In the genomic region with DNA sequence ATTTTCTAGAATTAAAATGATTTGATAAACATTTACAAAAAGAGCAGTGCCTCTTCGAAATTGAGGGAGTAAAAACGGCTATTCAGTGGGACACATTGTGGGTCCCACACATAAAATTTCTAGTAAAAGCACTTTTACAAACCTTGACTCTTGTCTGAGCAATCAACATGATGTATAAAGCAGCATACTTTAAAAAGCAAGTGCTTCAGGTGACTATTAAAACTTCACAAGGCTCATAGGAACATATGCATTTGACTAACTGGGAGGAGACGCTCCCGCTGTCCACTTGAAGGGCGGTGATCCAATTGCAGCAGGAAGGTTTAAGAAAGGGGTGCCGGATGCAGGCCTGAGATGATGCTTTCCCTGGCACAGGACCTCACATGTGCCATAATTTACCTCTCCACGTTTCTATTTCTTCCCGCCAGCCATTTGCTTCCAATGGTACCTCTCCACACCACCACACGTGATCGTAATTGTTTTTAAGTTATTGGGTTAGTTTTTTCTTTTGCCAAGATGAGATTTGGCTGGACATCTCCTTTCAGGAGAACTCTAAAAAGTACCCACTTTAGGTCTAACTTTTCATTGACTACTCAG, we compare ENCODE assay signal across 1 cellular context.
TF ChIP-seq lines count a peak whose summit lies in the region.

No MANE protein-coding gene starts in this region.

TF ChIP-seq in HEK293, 187 proteins besides CTCF, POLR2A, EP300 and RAD21 (continued from another document):
- TF ChIP-seq, protein P1, sequence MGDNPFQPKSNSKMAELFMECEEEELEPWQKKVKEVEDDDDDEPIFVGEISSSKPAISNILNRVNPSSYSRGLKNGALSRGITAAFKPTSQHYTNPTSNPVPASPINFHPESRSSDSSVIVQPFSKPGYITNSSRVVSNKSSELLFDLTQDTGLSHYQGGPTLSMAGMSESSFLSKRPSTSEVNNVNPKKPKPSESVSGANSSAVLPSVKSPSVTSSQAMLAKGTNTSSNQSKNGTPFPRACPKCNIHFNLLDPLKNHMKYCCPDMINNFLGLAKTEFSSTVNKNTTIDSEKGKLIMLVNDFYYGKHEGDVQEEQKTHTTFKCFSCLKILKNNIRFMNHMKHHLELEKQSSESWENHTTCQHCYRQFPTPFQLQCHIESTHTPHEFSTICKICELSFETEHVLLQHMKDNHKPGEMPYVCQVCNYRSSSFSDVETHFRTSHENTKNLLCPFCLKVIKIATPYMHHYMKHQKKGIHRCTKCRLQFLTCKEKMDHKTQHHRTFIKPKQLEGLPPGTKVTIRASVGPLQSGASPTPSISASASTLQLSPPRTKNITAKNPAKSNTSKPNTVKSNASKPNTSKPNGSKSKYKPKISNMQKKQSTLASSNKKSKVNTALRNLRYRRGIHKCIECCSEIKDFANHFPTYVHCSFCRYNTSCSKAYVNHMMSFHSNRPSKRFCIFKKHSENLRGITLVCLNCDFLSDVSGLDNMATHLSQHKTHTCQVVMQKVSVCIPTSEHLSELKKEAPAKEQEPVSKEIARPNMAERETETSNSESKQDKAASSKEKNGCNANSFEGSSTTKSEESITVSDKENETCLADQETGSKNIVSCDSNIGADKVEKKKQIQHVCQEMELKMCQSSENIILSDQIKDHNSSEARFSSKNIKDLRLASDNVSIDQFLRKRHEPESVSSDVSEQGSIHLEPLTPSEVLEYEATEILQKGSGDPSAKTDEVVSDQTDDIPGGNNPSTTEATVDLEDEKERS (tag by site-specific recombination; IDR thresholded peaks at IDR 0.05): no peak
- TF ChIP-seq ZNF677 (tag by site-specific recombination; IDR thresholded peaks at IDR 0.05): no peak
- TF ChIP-seq KLF16 (tag by site-specific recombination; IDR thresholded peaks at IDR 0.05): no peak
- TF ChIP-seq, protein P2, sequence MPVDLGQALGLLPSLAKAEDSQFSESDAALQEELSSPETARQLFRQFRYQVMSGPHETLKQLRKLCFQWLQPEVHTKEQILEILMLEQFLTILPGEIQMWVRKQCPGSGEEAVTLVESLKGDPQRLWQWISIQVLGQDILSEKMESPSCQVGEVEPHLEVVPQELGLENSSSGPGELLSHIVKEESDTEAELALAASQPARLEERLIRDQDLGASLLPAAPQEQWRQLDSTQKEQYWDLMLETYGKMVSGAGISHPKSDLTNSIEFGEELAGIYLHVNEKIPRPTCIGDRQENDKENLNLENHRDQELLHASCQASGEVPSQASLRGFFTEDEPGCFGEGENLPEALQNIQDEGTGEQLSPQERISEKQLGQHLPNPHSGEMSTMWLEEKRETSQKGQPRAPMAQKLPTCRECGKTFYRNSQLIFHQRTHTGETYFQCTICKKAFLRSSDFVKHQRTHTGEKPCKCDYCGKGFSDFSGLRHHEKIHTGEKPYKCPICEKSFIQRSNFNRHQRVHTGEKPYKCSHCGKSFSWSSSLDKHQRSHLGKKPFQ (tag by site-specific recombination; IDR thresholded peaks at IDR 0.05): no peak
- TF ChIP-seq ZNF37A (tag by site-specific recombination; IDR thresholded peaks at IDR 0.05): no peak
- no peak for TF ChIP-seq ZSCAN30 (tag by site-specific recombination; IDR thresholded peaks at IDR 0.05)
- TF ChIP-seq, protein P3, sequence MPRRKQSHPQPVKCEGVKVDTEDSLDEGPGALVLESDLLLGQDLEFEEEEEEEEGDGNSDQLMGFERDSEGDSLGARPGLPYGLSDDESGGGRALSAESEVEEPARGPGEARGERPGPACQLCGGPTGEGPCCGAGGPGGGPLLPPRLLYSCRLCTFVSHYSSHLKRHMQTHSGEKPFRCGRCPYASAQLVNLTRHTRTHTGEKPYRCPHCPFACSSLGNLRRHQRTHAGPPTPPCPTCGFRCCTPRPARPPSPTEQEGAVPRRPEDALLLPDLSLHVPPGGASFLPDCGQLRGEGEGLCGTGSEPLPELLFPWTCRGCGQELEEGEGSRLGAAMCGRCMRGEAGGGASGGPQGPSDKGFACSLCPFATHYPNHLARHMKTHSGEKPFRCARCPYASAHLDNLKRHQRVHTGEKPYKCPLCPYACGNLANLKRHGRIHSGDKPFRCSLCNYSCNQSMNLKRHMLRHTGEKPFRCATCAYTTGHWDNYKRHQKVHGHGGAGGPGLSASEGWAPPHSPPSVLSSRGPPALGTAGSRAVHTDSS (tag by site-specific recombination; IDR thresholded peaks at IDR 0.05): no peak
- TF ChIP-seq ZBTB7A (tag by site-specific recombination; IDR thresholded peaks at IDR 0.05; ENCODE audit: low read depth): no peak
- no peak for TF ChIP-seq ZNF624 (tag by site-specific recombination; IDR thresholded peaks at IDR 0.05)
- no peak for TF ChIP-seq TRIM28 (IDR thresholded peaks at IDR 0.05; ENCODE audit: borderline replicate concordance, low read length)
- TF ChIP-seq ZNF626 (tag by site-specific recombination; IDR thresholded peaks at IDR 0.05): no peak
- TF ChIP-seq ZXDB (tag by site-specific recombination; IDR thresholded peaks at IDR 0.05): no peak
- TF ChIP-seq, protein P4, sequence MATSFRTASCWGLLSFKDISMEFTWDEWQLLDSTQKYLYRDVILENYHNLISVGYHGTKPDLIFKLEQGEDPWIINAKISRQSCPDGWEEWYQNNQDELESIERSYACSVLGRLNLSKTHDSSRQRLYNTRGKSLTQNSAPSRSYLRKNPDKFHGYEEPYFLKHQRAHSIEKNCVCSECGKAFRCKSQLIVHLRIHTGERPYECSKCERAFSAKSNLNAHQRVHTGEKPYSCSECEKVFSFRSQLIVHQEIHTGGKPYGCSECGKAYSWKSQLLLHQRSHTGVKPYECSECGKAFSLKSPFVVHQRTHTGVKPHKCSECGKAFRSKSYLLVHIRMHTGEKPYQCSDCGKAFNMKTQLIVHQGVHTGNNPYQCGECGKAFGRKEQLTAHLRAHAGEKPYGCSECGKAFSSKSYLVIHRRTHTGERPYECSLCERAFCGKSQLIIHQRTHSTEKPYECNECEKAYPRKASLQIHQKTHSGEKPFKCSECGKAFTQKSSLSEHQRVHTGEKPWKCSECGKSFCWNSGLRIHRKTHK (tag by site-specific recombination; IDR thresholded peaks at IDR 0.05): no peak
- no peak for TF ChIP-seq ZNF571 (tag by site-specific recombination; IDR thresholded peaks at IDR 0.05)
- no peak for TF ChIP-seq ZNF555 (tag by site-specific recombination; conservative IDR thresholded peaks at IDR 0.05)
- TF ChIP-seq FEZF1 (tag by site-specific recombination; IDR thresholded peaks at IDR 0.05): peak; percentile 49; the same call in 1 of the 2 replicates
- 0 out of 2 replicates have a peak, but pooled peaks have one; percentile 25 for TF ChIP-seq ZNF561 (tag by site-specific recombination; IDR thresholded peaks at IDR 0.05; ENCODE audit: borderline replicate concordance)
- no peak for TF ChIP-seq ZNF660 (tag by site-specific recombination; IDR thresholded peaks at IDR 0.05)
- TF ChIP-seq ZNF707 (tag by site-specific recombination; IDR thresholded peaks at IDR 0.05): no peak
- TF ChIP-seq ZBTB20 (tag by site-specific recombination; IDR thresholded peaks at IDR 0.05): no peak
- TF ChIP-seq, protein P5, sequence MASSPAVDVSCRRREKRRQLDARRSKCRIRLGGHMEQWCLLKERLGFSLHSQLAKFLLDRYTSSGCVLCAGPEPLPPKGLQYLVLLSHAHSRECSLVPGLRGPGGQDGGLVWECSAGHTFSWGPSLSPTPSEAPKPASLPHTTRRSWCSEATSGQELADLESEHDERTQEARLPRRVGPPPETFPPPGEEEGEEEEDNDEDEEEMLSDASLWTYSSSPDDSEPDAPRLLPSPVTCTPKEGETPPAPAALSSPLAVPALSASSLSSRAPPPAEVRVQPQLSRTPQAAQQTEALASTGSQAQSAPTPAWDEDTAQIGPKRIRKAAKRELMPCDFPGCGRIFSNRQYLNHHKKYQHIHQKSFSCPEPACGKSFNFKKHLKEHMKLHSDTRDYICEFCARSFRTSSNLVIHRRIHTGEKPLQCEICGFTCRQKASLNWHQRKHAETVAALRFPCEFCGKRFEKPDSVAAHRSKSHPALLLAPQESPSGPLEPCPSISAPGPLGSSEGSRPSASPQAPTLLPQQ (tag by site-specific recombination; IDR thresholded peaks at IDR 0.05): peak; percentile 98
- no peak for TF ChIP-seq ZNF560 (tag by site-specific recombination; IDR thresholded peaks at IDR 0.05; ENCODE audit: borderline replicate concordance)
- no peak for TF ChIP-seq ZNF473 (tag by site-specific recombination; IDR thresholded peaks at IDR 0.05)
- TF ChIP-seq, protein P6, sequence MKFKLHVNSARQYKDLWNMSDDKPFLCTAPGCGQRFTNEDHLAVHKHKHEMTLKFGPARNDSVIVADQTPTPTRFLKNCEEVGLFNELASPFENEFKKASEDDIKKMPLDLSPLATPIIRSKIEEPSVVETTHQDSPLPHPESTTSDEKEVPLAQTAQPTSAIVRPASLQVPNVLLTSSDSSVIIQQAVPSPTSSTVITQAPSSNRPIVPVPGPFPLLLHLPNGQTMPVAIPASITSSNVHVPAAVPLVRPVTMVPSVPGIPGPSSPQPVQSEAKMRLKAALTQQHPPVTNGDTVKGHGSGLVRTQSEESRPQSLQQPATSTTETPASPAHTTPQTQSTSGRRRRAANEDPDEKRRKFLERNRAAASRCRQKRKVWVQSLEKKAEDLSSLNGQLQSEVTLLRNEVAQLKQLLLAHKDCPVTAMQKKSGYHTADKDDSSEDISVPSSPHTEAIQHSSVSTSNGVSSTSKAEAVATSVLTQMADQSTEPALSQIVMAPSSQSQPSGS (tag by site-specific recombination; IDR thresholded peaks at IDR 0.05; ENCODE audit: low read depth): no peak
- no peak for TF ChIP-seq ZNF223 (tag by site-specific recombination; IDR thresholded peaks at IDR 0.05)
- TF ChIP-seq, protein P7, sequence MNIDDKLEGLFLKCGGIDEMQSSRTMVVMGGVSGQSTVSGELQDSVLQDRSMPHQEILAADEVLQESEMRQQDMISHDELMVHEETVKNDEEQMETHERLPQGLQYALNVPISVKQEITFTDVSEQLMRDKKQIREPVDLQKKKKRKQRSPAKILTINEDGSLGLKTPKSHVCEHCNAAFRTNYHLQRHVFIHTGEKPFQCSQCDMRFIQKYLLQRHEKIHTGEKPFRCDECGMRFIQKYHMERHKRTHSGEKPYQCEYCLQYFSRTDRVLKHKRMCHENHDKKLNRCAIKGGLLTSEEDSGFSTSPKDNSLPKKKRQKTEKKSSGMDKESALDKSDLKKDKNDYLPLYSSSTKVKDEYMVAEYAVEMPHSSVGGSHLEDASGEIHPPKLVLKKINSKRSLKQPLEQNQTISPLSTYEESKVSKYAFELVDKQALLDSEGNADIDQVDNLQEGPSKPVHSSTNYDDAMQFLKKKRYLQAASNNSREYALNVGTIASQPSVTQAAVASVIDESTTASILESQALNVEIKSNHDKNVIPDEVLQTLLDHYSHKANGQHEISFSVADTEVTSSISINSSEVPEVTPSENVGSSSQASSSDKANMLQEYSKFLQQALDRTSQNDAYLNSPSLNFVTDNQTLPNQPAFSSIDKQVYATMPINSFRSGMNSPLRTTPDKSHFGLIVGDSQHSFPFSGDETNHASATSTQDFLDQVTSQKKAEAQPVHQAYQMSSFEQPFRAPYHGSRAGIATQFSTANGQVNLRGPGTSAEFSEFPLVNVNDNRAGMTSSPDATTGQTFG (tag by site-specific recombination; IDR thresholded peaks at IDR 0.05; ENCODE audit: borderline replicate concordance): no peak
- TF ChIP-seq ZNF138 (tag by site-specific recombination; IDR thresholded peaks at IDR 0.05; ENCODE audit: borderline replicate concordance): no peak
- TF ChIP-seq BCL11A (tag by site-specific recombination; IDR thresholded peaks at IDR 0.05; ENCODE audit: low read depth): no peak
- peak; percentile 78 for TF ChIP-seq PRDM1 (tag by site-specific recombination; IDR thresholded peaks at IDR 0.05)
- no peak for TF ChIP-seq EGR2 (tag by site-specific recombination; IDR thresholded peaks at IDR 0.05; ENCODE audit: low read depth)
- no peak for TF ChIP-seq ZNF670 (tag by site-specific recombination; IDR thresholded peaks at IDR 0.05; ENCODE audit: low read depth)
- no peak for TF ChIP-seq KLF1 (tag by site-specific recombination; IDR thresholded peaks at IDR 0.05)
- TF ChIP-seq ZNF354C (tag by site-specific recombination; IDR thresholded peaks at IDR 0.05; ENCODE audit: borderline replicate concordance, low read depth): no peak
- peak; percentile 92 for TF ChIP-seq ZFP69B (tag by site-specific recombination; IDR thresholded peaks at IDR 0.05)
- TF ChIP-seq ZNF16 (tag by site-specific recombination; IDR thresholded peaks at IDR 0.05; ENCODE audit: low read depth): no peak
- TF ChIP-seq ZNF174 (tag by site-specific recombination; IDR thresholded peaks at IDR 0.05): no peak
- no peak for TF ChIP-seq ZNF664 (tag by site-specific recombination; IDR thresholded peaks at IDR 0.05)
- no peak for TF ChIP-seq ZNF768 (tag by site-specific recombination; IDR thresholded peaks at IDR 0.05)
- peak; percentile 85 for TF ChIP-seq ZNF335 (tag by site-specific recombination; conservative IDR thresholded peaks at IDR 0.05)
- TF ChIP-seq ZNF239 (tag by site-specific recombination; IDR thresholded peaks at IDR 0.05): no peak
- TF ChIP-seq ZNF529 (tag by site-specific recombination; IDR thresholded peaks at IDR 0.05; ENCODE audit: insufficient replicate concordance): no peak
- TF ChIP-seq ZNF558 (tag by site-specific recombination; IDR thresholded peaks at IDR 0.05): no peak
- no peak for TF ChIP-seq ZNF600 (tag by site-specific recombination; IDR thresholded peaks at IDR 0.05)
- TF ChIP-seq, protein P8, sequence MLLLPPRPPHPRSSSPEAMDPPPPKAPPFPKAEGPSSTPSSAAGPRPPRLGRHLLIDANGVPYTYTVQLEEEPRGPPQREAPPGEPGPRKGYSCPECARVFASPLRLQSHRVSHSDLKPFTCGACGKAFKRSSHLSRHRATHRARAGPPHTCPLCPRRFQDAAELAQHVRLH (tag by site-specific recombination; IDR thresholded peaks at IDR 0.05): 0 out of 2 replicates have a peak, but pooled peaks have one; percentile 53
